2 cellular contexts compared by ENCODE assay signal in the genomic region with DNA sequence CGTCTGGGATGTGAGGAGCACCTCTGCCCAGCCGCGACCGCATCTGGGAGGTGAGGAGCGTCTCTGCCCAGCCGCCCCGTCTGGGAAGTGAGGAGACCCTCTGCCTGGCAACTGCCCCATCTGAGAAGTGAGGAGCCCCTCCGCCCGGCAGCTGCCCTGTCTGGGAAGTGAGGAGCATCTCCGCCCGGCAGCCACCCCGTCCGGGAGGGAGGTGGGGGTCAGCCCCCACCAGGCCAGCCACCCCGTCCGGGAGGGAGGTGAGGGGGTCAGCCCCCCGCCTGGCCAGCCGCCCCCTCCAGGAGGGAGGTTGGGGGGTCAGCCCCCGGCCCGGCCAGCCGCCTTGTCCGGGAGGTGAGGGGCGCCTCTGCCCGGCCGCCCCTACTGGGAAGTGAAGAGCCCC. TPM values are rescaled to one million over a fixed set of nuclear protein-coding genes. Genes with fewer than 3 reads are reported as not detected.
DNase-seq lines count a peak whose midpoint lies in the region; FAIRE-seq and TF ChIP-seq lines count a peak whose summit lies in the region.
"Not testable (repeated sequence)": the region's sequence is repeated elsewhere in the genome, so short reads cannot be mapped to it uniquely, and the experiment has no call there.

No MANE protein-coding gene starts in this region.

- H3K4me1 ChIP-seq in kidney (ENCODE audit: control insufficient read depth in 1 of 2, insufficient read depth in 1 of 2, low read depth in 1 of 2, low read length in 2 of 2): not testable (repeated sequence)

- H3K9ac ChIP-seq in kidney (ENCODE audit: low read length in 2 of 2): not testable (repeated sequence)

- H3K4me3 ChIP-seq in kidney (ENCODE audit: low read length in 2 of 2): not testable (repeated sequence)

- H3K9me3 ChIP-seq in kidney (ENCODE audit: control insufficient read depth in 1 of 2, low read length in 2 of 2): not testable (repeated sequence)

- TF ChIP-seq CTCF in kidney (IDR thresholded peaks at IDR 0.05; ENCODE audit: borderline replicate concordance, extremely low read depth, insufficient read depth): not testable (repeated sequence)

- not testable (repeated sequence) for H3K36me3 ChIP-seq in kidney (ENCODE audit: control insufficient read depth in 1 of 2, insufficient read depth in 2 of 2, low read length in 2 of 2)

- not testable (repeated sequence) for FAIRE-seq in kidney (lab: Jason Lieb, UNC)

- intact Hi-C loops in kidney (cut with DNase I): not testable (repeated sequence)

- peak; percentile 14 for DNase-seq in activated gamma-delta T cell (lab: John Stamatoyannopoulos, UW)
- DNase-seq in kidney: peak; percentile 55

- not testable (repeated sequence) for H3K27ac ChIP-seq in kidney (ENCODE audit: low read depth in 2 of 2, low read length in 2 of 2)

RNA-seq across cellular contexts. Expression of a gene that starts 42.0 kb away (rescaled TPM):
- total RNA-seq in kidney: 4.2 TPM
- 0.77 TPM for polyA plus RNA-seq in kidney (ENCODE audit: insufficient read depth, low read depth, low replicate concordance)
